ENCODE assay signal across 1 cellular context in the genomic region with DNA sequence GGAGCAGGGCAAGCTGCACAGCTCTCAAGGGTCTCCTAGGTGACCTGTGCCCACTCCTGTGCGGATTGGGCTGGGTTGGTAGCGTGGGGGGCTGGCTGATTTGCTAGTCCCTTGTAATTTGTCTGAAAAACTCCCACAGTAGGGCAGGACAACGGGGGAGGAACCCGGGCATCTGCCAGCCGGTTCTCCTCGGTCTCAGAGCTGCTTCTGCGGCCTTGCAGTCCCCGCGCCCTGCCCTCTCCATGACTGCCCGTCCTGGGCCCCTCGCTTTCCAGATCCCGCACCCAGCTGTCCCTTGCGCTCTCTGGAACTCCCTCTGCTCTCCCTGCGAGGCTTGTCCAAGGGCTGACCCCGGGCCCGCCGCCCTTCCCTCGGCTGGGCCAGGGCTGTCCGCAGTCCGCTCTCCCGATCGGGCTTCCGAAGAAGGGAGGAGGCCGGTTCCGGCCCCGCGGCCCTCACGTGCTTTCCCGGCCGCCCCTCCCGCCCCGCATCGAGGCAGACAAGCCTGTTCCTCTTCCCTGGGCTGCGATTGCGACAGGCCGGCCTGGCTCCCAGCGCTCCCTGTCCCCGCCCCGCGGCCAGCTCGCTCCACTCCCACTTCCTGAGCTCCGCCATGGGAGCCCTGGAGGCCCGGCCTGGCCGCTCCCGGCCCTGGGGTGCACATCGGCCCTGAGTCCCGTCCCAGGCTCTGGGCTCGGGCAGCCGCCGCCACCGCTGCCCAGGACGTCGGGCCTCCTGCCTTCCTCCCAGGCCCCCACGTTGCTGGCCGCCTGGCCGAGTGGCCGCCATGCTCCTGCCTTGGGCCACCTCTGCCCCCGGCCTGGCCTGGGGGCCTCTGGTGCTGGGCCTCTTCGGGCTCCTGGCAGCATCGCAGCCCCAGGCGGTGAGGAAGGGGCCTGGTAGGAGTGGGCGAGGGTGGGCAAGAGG.
TF ChIP-seq lines count a peak whose summit lies in the region.

LTBR (plus strand) TSS at position 591 of the 927 bp plus-strand sequence; CDS start at position 788, 197 bp downstream.

TF ChIP-seq in HepG2, 621 proteins besides CTCF, POLR2A, EP300 and RAD21 (continued from another document and continues in another):
- TF ChIP-seq E2F1 (CRISPR knock-in tag; IDR thresholded peaks at IDR 0.05) (peak; percentile 17; the same call in 1 of the 2 replicates), ZNF367 (CRISPR knock-in tag; IDR thresholded peaks at IDR 0.05; ENCODE audit: borderline replicate concordance) (no peak), ZNF235 (CRISPR knock-in tag; IDR thresholded peaks at IDR 0.05; ENCODE audit: borderline replicate concordance) (peak; percentile 83; the same call in 1 of the 2 replicates), SKIL (CRISPR knock-in tag; IDR thresholded peaks at IDR 0.05; ENCODE audit: borderline replicate concordance) (peak; percentile 81), ZSCAN22 (CRISPR knock-in tag; IDR thresholded peaks at IDR 0.05) (peak; percentile 57; the same call in 1 of the 2 replicates), GMEB1 (CRISPR knock-in tag; IDR thresholded peaks at IDR 0.05; ENCODE audit: borderline replicate concordance) (peak; percentile 66; the same call in 1 of the 2 replicates), ZNF317 (CRISPR knock-in tag; IDR thresholded peaks at IDR 0.05) (peak; percentile 88), CBX2 (IDR thresholded peaks at IDR 0.05; ENCODE audit: low read depth, low read length) (no peak), CBX2 (CRISPR knock-in tag; IDR thresholded peaks at IDR 0.05; ENCODE audit: low read depth) (no peak), MAFG (CRISPR knock-in tag; IDR thresholded peaks at IDR 0.05) (no peak), ZNF567 (CRISPR knock-in tag; IDR thresholded peaks at IDR 0.05; ENCODE audit: borderline replicate concordance) (peak; percentile 76), KDM3A (CRISPR knock-in tag; IDR thresholded peaks at IDR 0.05; ENCODE audit: low read depth) (peak; percentile 88; the same call in 1 of the 2 replicates), ZNF136 (CRISPR knock-in tag; IDR thresholded peaks at IDR 0.05; ENCODE audit: low read depth) (peak; percentile 52; the same call in 1 of the 2 replicates), ZNF678 (CRISPR knock-in tag; IDR thresholded peaks at IDR 0.05) (no peak), RBFOX2 (IDR thresholded peaks at IDR 0.05; ENCODE audit: low read depth, low read length) (peak; percentile 97), ZBTB33 (CRISPR knock-in tag; IDR thresholded peaks at IDR 0.05) (no peak), SRF (IDR thresholded peaks at IDR 0.05; ENCODE audit: low read depth, low read length) (no peak), ARHGAP35 (CRISPR knock-in tag; IDR thresholded peaks at IDR 0.05; ENCODE audit: borderline replicate concordance) (peak; percentile 58; the same call in 1 of the 2 replicates), ZNF615 (CRISPR knock-in tag; IDR thresholded peaks at IDR 0.05; ENCODE audit: borderline replicate concordance) (peak; percentile 81; the same call in 1 of the 2 replicates), ZNF670 (CRISPR knock-in tag; IDR thresholded peaks at IDR 0.05; ENCODE audit: borderline replicate concordance) (peak; percentile 69; the same call in 1 of the 2 replicates), KMT2B (CRISPR knock-in tag; IDR thresholded peaks at IDR 0.05) (peak; percentile 79; the same call in 1 of the 2 replicates), ZSCAN12 (CRISPR knock-in tag; IDR thresholded peaks at IDR 0.05) (no peak), DNMT3B (CRISPR knock-in tag; conservative IDR thresholded peaks at IDR 0.05) (0 out of 2 replicates have a peak, but pooled peaks have one; percentile 53), SPEN (CRISPR knock-in tag; IDR thresholded peaks at IDR 0.05; ENCODE audit: low read depth) (peak; percentile 94), ZNF232 (CRISPR knock-in tag; IDR thresholded peaks at IDR 0.05; ENCODE audit: borderline replicate concordance) (no peak), ZNF644 (CRISPR knock-in tag; IDR thresholded peaks at IDR 0.05; ENCODE audit: low read depth) (0 out of 2 replicates have a peak, but pooled peaks have one; percentile 21), FOXO1 (CRISPR knock-in tag; IDR thresholded peaks at IDR 0.05) (peak; percentile 62), NCOA5 (CRISPR knock-in tag; IDR thresholded peaks at IDR 0.05) (no peak), FUBP1 (CRISPR knock-in tag; IDR thresholded peaks at IDR 0.05; ENCODE audit: borderline replicate concordance) (peak; percentile 60; the same call in 1 of the 2 replicates), SNAPC5 (CRISPR knock-in tag; IDR thresholded peaks at IDR 0.05; ENCODE audit: borderline replicate concordance) (0 out of 2 replicates have a peak, but pooled peaks have one; percentile 81), NFYB (CRISPR knock-in tag; IDR thresholded peaks at IDR 0.05) (no peak)
- TF ChIP-seq, protein P1, sequence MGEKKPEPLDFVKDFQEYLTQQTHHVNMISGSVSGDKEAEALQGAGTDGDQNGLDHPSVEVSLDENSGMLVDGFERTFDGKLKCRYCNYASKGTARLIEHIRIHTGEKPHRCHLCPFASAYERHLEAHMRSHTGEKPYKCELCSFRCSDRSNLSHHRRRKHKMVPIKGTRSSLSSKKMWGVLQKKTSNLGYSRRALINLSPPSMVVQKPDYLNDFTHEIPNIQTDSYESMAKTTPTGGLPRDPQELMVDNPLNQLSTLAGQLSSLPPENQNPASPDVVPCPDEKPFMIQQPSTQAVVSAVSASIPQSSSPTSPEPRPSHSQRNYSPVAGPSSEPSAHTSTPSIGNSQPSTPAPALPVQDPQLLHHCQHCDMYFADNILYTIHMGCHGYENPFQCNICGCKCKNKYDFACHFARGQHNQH (CRISPR knock-in tag; IDR thresholded peaks at IDR 0.05) = peak; percentile 94
- TF ChIP-seq, protein P2, sequence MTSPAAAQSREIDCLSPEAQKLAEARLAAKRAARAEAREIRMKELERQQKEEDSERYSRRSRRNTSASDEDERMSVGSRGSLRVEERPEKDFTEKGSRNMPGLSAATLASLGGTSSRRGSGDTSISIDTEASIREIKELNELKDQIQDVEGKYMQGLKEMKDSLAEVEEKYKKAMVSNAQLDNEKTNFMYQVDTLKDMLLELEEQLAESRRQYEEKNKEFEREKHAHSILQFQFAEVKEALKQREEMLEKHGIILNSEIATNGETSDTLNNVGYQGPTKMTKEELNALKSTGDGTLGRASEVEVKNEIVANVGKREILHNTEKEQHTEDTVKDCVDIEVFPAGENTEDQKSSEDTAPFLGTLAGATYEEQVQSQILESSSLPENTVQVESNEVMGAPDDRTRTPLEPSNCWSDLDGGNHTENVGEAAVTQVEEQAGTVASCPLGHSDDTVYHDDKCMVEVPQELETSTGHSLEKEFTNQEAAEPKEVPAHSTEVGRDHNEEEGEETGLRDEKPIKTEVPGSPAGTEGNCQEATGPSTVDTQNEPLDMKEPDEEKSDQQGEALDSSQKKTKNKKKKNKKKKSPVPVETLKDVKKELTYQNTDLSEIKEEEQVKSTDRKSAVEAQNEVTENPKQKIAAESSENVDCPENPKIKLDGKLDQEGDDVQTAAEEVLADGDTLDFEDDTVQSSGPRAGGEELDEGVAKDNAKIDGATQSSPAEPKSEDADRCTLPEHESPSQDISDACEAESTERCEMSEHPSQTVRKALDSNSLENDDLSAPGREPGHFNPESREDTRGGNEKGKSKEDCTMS (CRISPR knock-in tag; conservative IDR thresholded peaks at IDR 0.05) = no peak
- TF ChIP-seq, protein P3, sequence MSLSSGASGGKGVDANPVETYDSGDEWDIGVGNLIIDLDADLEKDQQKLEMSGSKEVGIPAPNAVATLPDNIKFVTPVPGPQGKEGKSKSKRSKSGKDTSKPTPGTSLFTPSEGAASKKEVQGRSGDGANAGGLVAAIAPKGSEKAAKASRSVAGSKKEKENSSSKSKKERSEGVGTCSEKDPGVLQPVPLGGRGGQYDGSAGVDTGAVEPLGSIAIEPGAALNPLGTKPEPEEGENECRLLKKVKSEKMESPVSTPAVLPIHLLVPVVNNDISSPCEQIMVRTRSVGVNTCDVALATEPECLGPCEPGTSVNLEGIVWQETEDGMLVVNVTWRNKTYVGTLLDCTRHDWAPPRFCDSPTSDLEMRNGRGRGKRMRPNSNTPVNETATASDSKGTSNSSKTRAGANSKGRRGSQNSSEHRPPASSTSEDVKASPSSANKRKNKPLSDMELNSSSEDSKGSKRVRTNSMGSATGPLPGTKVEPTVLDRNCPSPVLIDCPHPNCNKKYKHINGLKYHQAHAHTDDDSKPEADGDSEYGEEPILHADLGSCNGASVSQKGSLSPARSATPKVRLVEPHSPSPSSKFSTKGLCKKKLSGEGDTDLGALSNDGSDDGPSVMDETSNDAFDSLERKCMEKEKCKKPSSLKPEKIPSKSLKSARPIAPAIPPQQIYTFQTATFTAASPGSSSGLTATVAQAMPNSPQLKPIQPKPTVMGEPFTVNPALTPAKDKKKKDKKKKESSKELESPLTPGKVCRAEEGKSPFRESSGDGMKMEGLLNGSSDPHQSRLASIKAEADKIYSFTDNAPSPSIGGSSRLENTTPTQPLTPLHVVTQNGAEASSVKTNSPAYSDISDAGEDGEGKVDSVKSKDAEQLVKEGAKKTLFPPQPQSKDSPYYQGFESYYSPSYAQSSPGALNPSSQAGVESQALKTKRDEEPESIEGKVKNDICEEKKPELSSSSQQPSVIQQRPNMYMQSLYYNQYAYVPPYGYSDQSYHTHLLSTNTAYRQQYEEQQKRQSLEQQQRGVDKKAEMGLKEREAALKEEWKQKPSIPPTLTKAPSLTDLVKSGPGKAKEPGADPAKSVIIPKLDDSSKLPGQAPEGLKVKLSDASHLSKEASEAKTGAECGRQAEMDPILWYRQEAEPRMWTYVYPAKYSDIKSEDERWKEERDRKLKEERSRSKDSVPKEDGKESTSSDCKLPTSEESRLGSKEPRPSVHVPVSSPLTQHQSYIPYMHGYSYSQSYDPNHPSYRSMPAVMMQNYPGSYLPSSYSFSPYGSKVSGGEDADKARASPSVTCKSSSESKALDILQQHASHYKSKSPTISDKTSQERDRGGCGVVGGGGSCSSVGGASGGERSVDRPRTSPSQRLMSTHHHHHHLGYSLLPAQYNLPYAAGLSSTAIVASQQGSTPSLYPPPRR (CRISPR knock-in tag; IDR thresholded peaks at IDR 0.05; ENCODE audit: borderline replicate concordance) = peak; percentile 73; the same call in 1 of the 2 replicates
